Comparison of ENCODE assay signal across 15 cellular contexts in the genomic region with DNA sequence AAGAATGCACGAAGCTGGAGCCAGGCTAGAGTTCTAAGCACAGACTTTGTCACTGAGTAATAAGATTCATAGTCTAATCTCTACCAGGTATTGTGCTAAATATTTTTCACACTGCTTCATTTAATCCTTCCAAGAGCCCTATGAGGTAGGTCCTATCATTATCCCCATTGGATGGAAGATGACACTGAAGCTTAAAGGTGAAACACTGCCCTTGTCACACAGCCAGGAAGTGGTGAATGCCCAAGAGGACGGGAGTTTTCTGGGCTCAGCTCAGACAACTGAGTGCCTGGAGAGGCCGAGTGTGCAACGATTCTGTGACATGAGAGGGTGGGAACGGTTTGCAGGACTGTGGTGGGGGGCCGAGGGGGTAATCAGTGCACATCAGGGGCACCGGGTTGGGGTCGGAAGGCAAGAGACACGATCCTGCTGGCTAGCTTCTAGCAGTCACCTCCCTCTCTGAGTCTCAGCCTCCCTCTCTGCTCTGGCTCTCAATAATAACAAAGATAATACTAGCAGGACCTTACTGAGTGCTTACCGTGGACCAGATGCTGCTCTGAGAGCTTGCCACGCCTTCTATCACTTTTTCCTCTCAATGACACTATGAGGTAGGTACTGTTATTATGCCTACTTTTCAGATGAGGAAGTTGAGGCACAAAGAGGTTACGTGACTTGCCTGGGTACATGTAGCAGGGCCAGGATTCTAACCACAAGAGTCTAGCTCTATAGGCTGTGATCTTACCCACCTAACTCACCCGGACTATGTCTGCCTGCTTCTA. TPM values are rescaled to one million over a fixed set of nuclear protein-coding genes. Genes with fewer than 3 reads are reported as not detected.
A peak's percentile ranks its signal among the peaks of the same experiment; 100 is the strongest.
DNase-seq lines count a peak whose midpoint lies in the region; ATAC-seq and TF ChIP-seq lines count a peak whose summit lies in the region.
"Had no signal": no experiment of that assay in that cellular context is flagged by ENCODE, and none has a peak within 500 bp of the region (broad histone marks: within the 10 kb centered on the region; RNA-seq: fewer than 3 reads in every experiment).

No MANE protein-coding gene starts in this region.

- H3K4me3 ChIP-seq in Jurkat, Clone E6-1 (ENCODE audit: low read length), result no peak overlapping the region; the same call in 1 of the 2 replicates
- no peak overlapping the region for H3K4me3 ChIP-seq in testis
- H3K4me3 ChIP-seq: SK-N-MC, skin epidermis had no signal

- TF ChIP-seq CTCF in brain (conservative IDR thresholded peaks at IDR 0.05) (no peak), testis (IDR thresholded peaks at IDR 0.05) (no peak)

- no peaks in the 10 kb centered on the region for H3K9me3 ChIP-seq in testis

- peaks cover 33% of the 10 kb centered on the region for H3K4me1 Mint-ChIP-seq in activated CD4-positive, alpha-beta T cell treated with anti-CD3 and anti-CD28 coated beads, Interleukin-2, amount 10 ng/mL, durations not matched to agents 24 days and 14 days
- H3K4me1 Mint-ChIP-seq in brain, result peaks cover 56% of the 10 kb centered on the region
- peaks cover 27% of the 10 kb centered on the region for H3K4me1 Mint-ChIP-seq in stimulated activated memory B cell treated with anti-CD40 and anti-IgM and Interleukin-4, amounts not matched to agents 10 μg/mL and 1 μg/mL and 100 μg/mL, for 72 hours

- TF ChIP-seq POLR2A in testis (IDR thresholded peaks at IDR 0.05), result no peak

- intact Hi-C loops in activated CD4-positive, alpha-beta T cell treated with anti-CD3 and anti-CD28 coated beads, Interleukin-2, amount 10 ng/mL, durations not matched to agents 24 days and 14 days (cut with micrococcal nuclease), result no loop called here
- intact Hi-C loops in testis (cut with DNase I; ENCODE audit: low total_unique reads), result no loop called here
- intact Hi-C loops in Right ventricle myocardium superior (cut with DNase I), result no loop called here

- H3K27ac ChIP-seq in testis, result no peak overlapping the region
- H3K27ac ChIP-seq: epithelial cell of prostate, SK-N-MC, skin epidermis had no signal

- H3K4me3 Mint-ChIP-seq in activated CD4-positive, alpha-beta T cell treated with anti-CD3 and anti-CD28 coated beads, Interleukin-2, amount 10 ng/mL, durations not matched to agents 24 days and 14 days, result peak overlapping the region; percentile 29
- no peak overlapping the region for H3K4me3 Mint-ChIP-seq in brain
- no peak overlapping the region for H3K4me3 Mint-ChIP-seq in stimulated activated memory B cell treated with anti-CD40 and anti-IgM and Interleukin-4, amounts not matched to agents 10 μg/mL and 1 μg/mL and 100 μg/mL, for 72 hours
- H3K4me3 Mint-ChIP-seq: activated B cell treated with CpG ODN at 0.5 μM for 24 hours; natural killer cell treated with Interleukin-12 subunit alpha and Interleukin-12 subunit beta and Interleukin-15 and Interleukin-18, amount 100 ng/mL, for 72 hours had no signal

- ATAC-seq in stimulated activated memory B cell treated with anti-CD40 and anti-IgM and Interleukin-4, amounts not matched to agents 10 μg/mL and 1 μg/mL and 100 μg/mL, for 72 hours, result peak; percentile 49
- no peak for ATAC-seq in Right ventricle myocardium superior (ENCODE audit: poor library complexity)
- ATAC-seq: natural killer cell treated with Interleukin-12 subunit alpha and Interleukin-12 subunit beta and Interleukin-15 and Interleukin-18, amount 100 ng/mL, for 72 hours had no signal

- WGBS in testis, 2 donors, result 70 to 78% methylated on average over 13 of the region's 13 CpGs

- H3K4me1 ChIP-seq in testis, result peaks cover 17% of the 10 kb centered on the region

- no peaks in the 10 kb centered on the region for H3K27me3 Mint-ChIP-seq in activated CD4-positive, alpha-beta T cell treated with anti-CD3 and anti-CD28 coated beads, Interleukin-2, amount 10 ng/mL, durations not matched to agents 24 days and 14 days
- peaks cover 8% of the 10 kb centered on the region for H3K27me3 Mint-ChIP-seq in brain
- H3K27me3 Mint-ChIP-seq in stimulated activated memory B cell treated with anti-CD40 and anti-IgM and Interleukin-4, amounts not matched to agents 10 μg/mL and 1 μg/mL and 100 μg/mL, for 72 hours, result peaks cover 6% of the 10 kb centered on the region
- H3K27me3 Mint-ChIP-seq: activated B cell treated with CpG ODN at 0.5 μM for 24 hours; natural killer cell treated with Interleukin-12 subunit alpha and Interleukin-12 subunit beta and Interleukin-15 and Interleukin-18, amount 100 ng/mL, for 72 hours had no signal

- peak overlapping the region; percentile 71 for H3K27ac Mint-ChIP-seq in activated CD4-positive, alpha-beta T cell treated with anti-CD3 and anti-CD28 coated beads, Interleukin-2, amount 10 ng/mL, durations not matched to agents 24 days and 14 days
- H3K27ac Mint-ChIP-seq in brain, result peak overlapping the region in 3 of 5 experiments; percentile 25 to 96 (median 68)
- peak overlapping the region; percentile 55 for H3K27ac Mint-ChIP-seq in stimulated activated memory B cell treated with anti-CD40 and anti-IgM and Interleukin-4, amounts not matched to agents 10 μg/mL and 1 μg/mL and 100 μg/mL, for 72 hours
- H3K27ac Mint-ChIP-seq: activated B cell treated with CpG ODN at 0.5 μM for 24 hours; natural killer cell treated with Interleukin-12 subunit alpha and Interleukin-12 subunit beta and Interleukin-15 and Interleukin-18, amount 100 ng/mL, for 72 hours had no signal

- peak; percentile 74 for DNase-seq in activated CD4-positive, alpha-beta T cell treated with anti-CD3 and anti-CD28 coated beads, Interleukin-2, amount 10 ng/mL, durations not matched to agents 24 days and 14 days
- no peak for DNase-seq in activated CD4-positive, alpha-beta T cell treated with anti-CD3 and anti-CD28 coated beads for 4 hours
- peak; percentile 11 for DNase-seq in Jurkat, Clone E6-1 (ENCODE audit: low read depth, low spot score)
- DNase-seq in testis (no peak), islet precursor cell (no peak), Right ventricle myocardium superior (no peak)
- DNase-seq: activated B cell treated with CpG ODN at 0.5 μM for 24 hours, activated gamma-delta T cell treated with Interleukin-2 at 50 U/mL for 16 hours, NCI-H2081 treated with DMSO at 0.1 percent for 48 hours had no signal

- H3K36me3 ChIP-seq in testis (ENCODE audit: low read depth, missing control alignments), result no peaks in the 10 kb centered on the region

- no peaks in the 10 kb centered on the region for H3K27me3 ChIP-seq in testis

- no peaks in the 10 kb centered on the region for H3K9me3 Mint-ChIP-seq in activated CD4-positive, alpha-beta T cell treated with anti-CD3 and anti-CD28 coated beads, Interleukin-2, amount 10 ng/mL, durations not matched to agents 24 days and 14 days
- no peaks in the 10 kb centered on the region for H3K9me3 Mint-ChIP-seq in brain
- no peaks in the 10 kb centered on the region for H3K9me3 Mint-ChIP-seq in stimulated activated memory B cell treated with anti-CD40 and anti-IgM and Interleukin-4, amounts not matched to agents 10 μg/mL and 1 μg/mL and 100 μg/mL, for 72 hours
- H3K9me3 Mint-ChIP-seq: activated B cell treated with CpG ODN at 0.5 μM for 24 hours; natural killer cell treated with Interleukin-12 subunit alpha and Interleukin-12 subunit beta and Interleukin-15 and Interleukin-18, amount 100 ng/mL, for 72 hours had no signal

- H3K36me3 Mint-ChIP-seq in activated CD4-positive, alpha-beta T cell treated with anti-CD3 and anti-CD28 coated beads, Interleukin-2, amount 10 ng/mL, durations not matched to agents 24 days and 14 days (ENCODE audit: low read depth), result no peaks in the 10 kb centered on the region
- no peaks in the 10 kb centered on the region for H3K36me3 Mint-ChIP-seq in brain
- H3K36me3 Mint-ChIP-seq in stimulated activated memory B cell treated with anti-CD40 and anti-IgM and Interleukin-4, amounts not matched to agents 10 μg/mL and 1 μg/mL and 100 μg/mL, for 72 hours, result no peaks in the 10 kb centered on the region
- H3K36me3 Mint-ChIP-seq: natural killer cell treated with Interleukin-12 subunit alpha and Interleukin-12 subunit beta and Interleukin-15 and Interleukin-18, amount 100 ng/mL, for 72 hours had no signal

RNA-seq across cellular contexts. Expression of a gene that starts 12.4 kb away (rescaled TPM):
- total RNA-seq in activated CD4-positive, alpha-beta T cell treated with anti-CD3 and anti-CD28 coated beads, Interleukin-2, amount 10 ng/mL, durations not matched to agents 24 days and 14 days, result 1.4 and 1.5 TPM in 2 replicates
- 0.43 TPM for polyA plus RNA-seq in Jurkat, Clone E6-1 (2012; ENCODE audit: insufficient read depth, insufficient read length)
- polyA plus RNA-seq in brain (ENCODE audit: insufficient read depth, low read depth, low replicate concordance) (1.8 TPM), testis (ENCODE audit: insufficient read depth, low read depth, low replicate concordance) (2.3 TPM)
- total RNA-seq in testis (1 to 10 TPM; 1.4 to 2.4 TPM), Right ventricle myocardium superior (2.6 TPM)

Comparison
In these comparisons a context has a peak if more than half of its experiments do, and no peak if none do; other contexts are left out.
1. DNase-seq: peak in activated CD4-positive, alpha-beta T cell treated with anti-CD3 and anti-CD28 coated beads, Interleukin-2, amount 10 ng/mL, durations not matched to agents 24 days and 14 days (single experiment) and Jurkat, Clone E6-1 (single experiment); none in activated CD4-positive, alpha-beta T cell treated with anti-CD3 and anti-CD28 coated beads for 4 hours (0 of 2), testis (single experiment), islet precursor cell (single experiment) and Right ventricle myocardium superior (single experiment).
2. Peak in every context shown above with its lines, with median percentiles within 50 percentile points of each other: H3K27ac Mint-ChIP-seq.